Comparison of ENCODE assay signal across 31 cellular contexts in the genomic region with DNA sequence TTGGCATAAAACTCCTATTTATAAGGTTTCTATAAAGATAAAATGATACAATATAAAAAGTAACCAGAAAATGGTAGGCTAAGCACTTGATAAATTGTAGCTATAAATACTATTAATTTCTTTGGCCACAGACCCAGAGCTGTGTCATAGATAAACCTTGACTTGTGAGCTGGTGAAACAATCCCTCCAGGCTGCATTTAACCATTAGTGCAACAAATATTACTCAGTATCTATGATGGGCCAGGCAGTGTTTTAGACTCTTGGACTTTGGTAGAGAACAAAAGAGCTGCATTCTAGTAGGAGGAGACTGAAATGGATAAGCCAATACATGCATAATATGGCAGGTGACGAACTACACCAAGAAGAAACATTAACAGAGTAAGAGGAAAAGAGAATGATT.
"Had no signal": no experiment of that assay in that cellular context is flagged by ENCODE, and none has a peak within 500 bp of the region (broad histone marks: within the 10 kb centered on the region; RNA-seq: fewer than 3 reads in every experiment).

No MANE protein-coding gene starts in this region.

- H3K4me3 ChIP-seq: K562, PC-9, SJCRH30, SK-N-MC had no signal

- H3K27me3 ChIP-seq: SJCRH30 had no signal

- H3K4me1 ChIP-seq: SJCRH30 had no signal

- H3K36me3 ChIP-seq: SJCRH30 had no signal

- H3K4me2 ChIP-seq: PC-9 had no signal

- H3K27me3 Mint-ChIP-seq: activated CD4-positive, alpha-beta T cell treated with anti-CD3 and anti-CD28 coated beads, Interleukin-2, amount 10 ng/mL, durations not matched to agents 24 days and 14 days; activated CD8-positive, alpha-beta T cell treated with anti-CD3 and anti-CD28 coated beads for 36 hours; activated naive CD4-positive, alpha-beta T cell treated with anti-CD3 and anti-CD28 coated beads, Interleukin-2, amount 50 U/mL, for 24 hours; activated naive CD8-positive, alpha-beta T cell treated with anti-CD3 and anti-CD28 coated beads, Interleukin-2, amount 10 ng/mL, durations not matched to agents 7 days and 5 days had no signal

- H3K27ac Mint-ChIP-seq: activated CD4-positive, alpha-beta T cell treated with anti-CD3 and anti-CD28 coated beads, Interleukin-2, amount 10 ng/mL, durations not matched to agents 24 days and 14 days; activated CD8-positive, alpha-beta T cell treated with anti-CD3 and anti-CD28 coated beads for 36 hours; activated naive CD4-positive, alpha-beta T cell treated with anti-CD3 and anti-CD28 coated beads, Interleukin-2, amount 50 U/mL, for 24 hours; activated naive CD8-positive, alpha-beta T cell treated with anti-CD3 and anti-CD28 coated beads, Interleukin-2, amount 10 ng/mL, durations not matched to agents 7 days and 5 days; activated T-helper 2 cell treated with anti-CD3 and anti-CD28 coated beads, Interferon-gamma antibody, Interleukin-2, Interleukin-4, amounts not matched to agents 10 μg/mL and 5 μg/mL and 100 μg/mL, durations not matched to agents 14 hours and 24 hours and 36 hours; brain; T-helper 1 cell treated with Interleukin-12 subunit alpha and Interleukin-12 subunit beta and Interleukin-4 antibody, amounts not matched to agents 30 μg/mL and 1 μg/mL, for 36 hours; T-helper 2 cell treated with Interferon-gamma antibody and Interleukin-4, amounts not matched to agents 5 μg/mL and 100 μg/mL, for 36 hours had no signal

- H3K4me1 Mint-ChIP-seq: activated CD4-positive, alpha-beta T cell treated with anti-CD3 and anti-CD28 coated beads, Interleukin-2, amount 10 ng/mL, durations not matched to agents 24 days and 14 days; activated naive CD8-positive, alpha-beta T cell treated with anti-CD3 and anti-CD28 coated beads, Interleukin-2, amount 10 ng/mL, durations not matched to agents 7 days and 5 days had no signal

- H3K9me3 ChIP-seq: SJCRH30 had no signal

- H2AFZ ChIP-seq: PC-9 had no signal

- DNase-seq: activated CD4-positive, alpha-beta T cell treated with anti-CD3 and anti-CD28 coated beads, Interleukin-2, amount 10 ng/mL, durations not matched to agents 24 days and 14 days; activated CD4-positive, alpha-beta T cell treated with anti-CD3 and anti-CD28 coated beads, Interleukin-2, amount 50 U/mL, for 4 hours; activated CD8-positive, alpha-beta T cell treated with anti-CD3 and anti-CD28 coated beads for 36 hours; activated gamma-delta T cell; activated naive CD4-positive, alpha-beta T cell treated with Interleukin-2 at 50 U/mL for 16 hours; activated naive CD8-positive, alpha-beta T cell treated with anti-CD3 and anti-CD28 coated beads, Interleukin-2, amount 10 ng/mL, durations not matched to agents 7 days and 5 days; activated T-cell treated with anti-CD3 and anti-CD28 coated beads, Interleukin-2, amount 50 U/mL, for 1 hour; amygdala; central memory CD4-positive, alpha-beta T cell; NCI-H1092 treated with DMSO at 0.1 percent for 48 hours; NCI-H1417; NCI-H146; NCI-H187; NCI-H2029 treated with DMSO at 0.1 percent for 48 hours; NCI-H2107; NCI-H2171; NCI-H510A; NCI-H526; NCI-H748 treated with DMSO at 0.1 percent for 48 hours; NK-92 treated with Interleukin-12 subunit alpha and Interleukin-12 subunit beta, amount 100 ng/mL, for 24 hours; PC-9; SHP77; SJCRH30 had no signal

- H3K4me3 Mint-ChIP-seq: activated CD4-positive, alpha-beta T cell treated with anti-CD3 and anti-CD28 coated beads, Interleukin-2, amount 10 ng/mL, durations not matched to agents 24 days and 14 days; activated CD8-positive, alpha-beta T cell treated with anti-CD3 and anti-CD28 coated beads for 36 hours; activated naive CD4-positive, alpha-beta T cell treated with anti-CD3 and anti-CD28 coated beads, Interleukin-2, amount 50 U/mL, for 24 hours; activated naive CD8-positive, alpha-beta T cell treated with anti-CD3 and anti-CD28 coated beads, Interleukin-2, amount 10 ng/mL, durations not matched to agents 7 days and 5 days; brain; T-helper 1 cell treated with Interleukin-12 subunit alpha and Interleukin-12 subunit beta and Interleukin-4 antibody, amounts not matched to agents 30 μg/mL and 1 μg/mL, for 36 hours; T-helper 2 cell treated with Interferon-gamma antibody and Interleukin-4, amounts not matched to agents 5 μg/mL and 100 μg/mL, for 36 hours had no signal

- ATAC-seq: activated CD8-positive, alpha-beta T cell treated with anti-CD3 and anti-CD28 coated beads for 36 hours; K562 had no signal

- H3K27ac ChIP-seq: PC-9, RWPE1, SJCRH30, SK-N-MC had no signal
